Comparison of ENCODE assay signal across 9 cellular contexts in the genomic region with DNA sequence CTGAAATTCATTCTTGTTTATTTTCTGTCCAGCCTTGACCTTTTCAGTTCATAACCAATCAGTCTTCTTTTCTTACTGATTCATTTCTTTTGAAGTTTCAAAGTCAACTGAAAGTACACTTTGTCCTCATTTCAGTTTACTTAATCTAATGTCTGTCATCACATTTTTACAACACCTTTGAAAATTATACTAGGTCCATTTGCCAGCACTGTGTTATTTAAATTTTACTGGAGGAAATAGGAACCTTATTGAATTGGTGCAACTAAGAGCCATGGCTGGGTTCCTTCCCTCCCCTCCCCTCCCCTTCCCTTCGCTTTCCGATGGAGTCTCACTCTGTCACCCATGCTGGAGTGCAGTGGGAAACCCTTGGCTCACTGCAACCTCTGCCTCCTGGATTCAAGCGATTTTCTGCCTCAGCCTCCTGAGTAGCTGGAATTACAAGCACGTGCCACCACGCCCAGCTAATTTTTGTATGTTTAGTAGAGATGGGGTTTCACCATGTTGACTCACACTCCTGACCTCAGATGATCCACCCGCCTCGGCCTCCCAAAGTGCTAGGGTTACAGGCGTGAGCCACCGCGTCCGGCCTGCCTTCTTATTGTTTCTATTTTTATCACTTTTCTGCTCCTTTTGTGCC. TPM values are rescaled to one million over a fixed set of nuclear protein-coding genes. Genes with fewer than 3 reads are reported as not detected.
A peak's percentile ranks its signal among the peaks of the same experiment; 100 is the strongest.
DNase-seq lines count a peak whose midpoint lies in the region; ATAC-seq and TF ChIP-seq lines count a peak whose summit lies in the region.
"Had no signal": no experiment of that assay in that cellular context is flagged by ENCODE, and none has a peak within 500 bp of the region (broad histone marks: within the 10 kb centered on the region; RNA-seq: fewer than 3 reads in every experiment).

No MANE protein-coding gene starts in this region.

- peaks cover 0 to 63% (median 3%) of the 10 kb centered on the region in 3 donors for H3K4me1 ChIP-seq in gastroesophageal sphincter

- no peaks in the 10 kb centered on the region for H3K27me3 ChIP-seq in gastroesophageal sphincter

- CTCF ChIA-PET in RWPE1 (lab: Yijun Ruan, JAX) = no interaction called here

- H3K36me3 Mint-ChIP-seq in activated naive CD8-positive, alpha-beta T cell treated with anti-CD3 and anti-CD28 coated beads, Interleukin-2, amount 50 U/mL, for 24 hours (ENCODE audit: low read depth) = peaks cover 33% of the 10 kb centered on the region
- H3K36me3 Mint-ChIP-seq in activated naive CD8-positive, alpha-beta T cell treated with anti-CD3 and anti-CD28 coated beads for 36 hours = peaks cover 32% of the 10 kb centered on the region
- H3K36me3 Mint-ChIP-seq in stimulated activated naive B cell treated with anti-CD40 and anti-IgM and Interleukin-4, amounts not matched to agents 10 μg/mL and 1 μg/mL and 100 μg/mL, for 72 hours = peaks cover 17 to 31% of the 10 kb centered on the region in 2 donors

- H3K27ac ChIP-seq in RWPE1 = peak overlapping the region; percentile 82
- peak overlapping the region; percentile 54 to 99 (median 68) for H3K27ac ChIP-seq in gastroesophageal sphincter

- H3K27ac Mint-ChIP-seq in activated naive CD8-positive, alpha-beta T cell treated with anti-CD3 and anti-CD28 coated beads, Interleukin-2, amount 50 U/mL, for 24 hours = no peak overlapping the region
- H3K27ac Mint-ChIP-seq in activated naive CD8-positive, alpha-beta T cell treated with anti-CD3 and anti-CD28 coated beads for 36 hours = no peak overlapping the region
- no peak overlapping the region for H3K27ac Mint-ChIP-seq in stimulated activated naive B cell treated with anti-CD40 and anti-IgM and Interleukin-4, amounts not matched to agents 10 μg/mL and 1 μg/mL and 100 μg/mL, for 72 hours

- no peaks in the 10 kb centered on the region for H3K9me3 ChIP-seq in gastroesophageal sphincter

- POLR2A ChIA-PET in RWPE1 (lab: Yijun Ruan, JAX; ENCODE audit: low non-redundant PET) = interaction anchor here (0.5 to 0.6 kb wide), 2 partner anchors 43 to 192 kb away, joined by 3 to 4 read pairs; no protein-coding TSS in a partner anchor

- H3K4me3 Mint-ChIP-seq in activated naive CD8-positive, alpha-beta T cell treated with anti-CD3 and anti-CD28 coated beads, Interleukin-2, amount 50 U/mL, for 24 hours = no peak overlapping the region
- no peak overlapping the region for H3K4me3 Mint-ChIP-seq in activated naive CD8-positive, alpha-beta T cell treated with anti-CD3 and anti-CD28 coated beads for 36 hours
- peak overlapping the region in 1 of 2 donors; percentile 47 for H3K4me3 Mint-ChIP-seq in stimulated activated naive B cell treated with anti-CD40 and anti-IgM and Interleukin-4, amounts not matched to agents 10 μg/mL and 1 μg/mL and 100 μg/mL, for 72 hours

- H3K4me1 Mint-ChIP-seq in activated naive CD8-positive, alpha-beta T cell treated with anti-CD3 and anti-CD28 coated beads, Interleukin-2, amount 50 U/mL, for 24 hours = peaks cover 40% of the 10 kb centered on the region
- H3K4me1 Mint-ChIP-seq in activated naive CD8-positive, alpha-beta T cell treated with anti-CD3 and anti-CD28 coated beads for 36 hours = peaks cover 25% of the 10 kb centered on the region
- H3K4me1 Mint-ChIP-seq in stimulated activated naive B cell treated with anti-CD40 and anti-IgM and Interleukin-4, amounts not matched to agents 10 μg/mL and 1 μg/mL and 100 μg/mL, for 72 hours = peaks cover 18 to 35% of the 10 kb centered on the region in 2 donors

- TF ChIP-seq CTCF in RWPE1 (conservative IDR thresholded peaks at IDR 0.05; ENCODE audit: low read depth) (no peak), gastroesophageal sphincter (IDR thresholded peaks at IDR 0.05) (no peak)

- no peak overlapping the region for H3K4me3 ChIP-seq in gastroesophageal sphincter

- TF ChIP-seq POLR2A in gastroesophageal sphincter (IDR thresholded peaks at IDR 0.05) = no peak

- no peak for TF ChIP-seq EP300 in gastroesophageal sphincter (IDR thresholded peaks at IDR 0.05)

- peak; percentile 76 for ATAC-seq in activated naive CD8-positive, alpha-beta T cell treated with anti-CD3 and anti-CD28 coated beads, Interleukin-2, amount 50 U/mL, for 24 hours
- ATAC-seq in gastroesophageal sphincter = peak; percentile 88
- peak; percentile 16 to 23 for ATAC-seq in stimulated activated naive B cell treated with anti-CD40 and anti-IgM and Interleukin-4, amounts not matched to agents 10 μg/mL and 1 μg/mL and 100 μg/mL, for 72 hours (replicated peaks)

- 68 to 85% methylated on average over 4 to 11 of the region's 11 CpGs for WGBS in gastroesophageal sphincter (ENCODE audit: low coverage in 1 of 2), 2 donors

- H3K36me3 ChIP-seq in gastroesophageal sphincter = no peaks in the 10 kb centered on the region

- no peaks in the 10 kb centered on the region for H3K27me3 Mint-ChIP-seq in activated naive CD8-positive, alpha-beta T cell treated with anti-CD3 and anti-CD28 coated beads, Interleukin-2, amount 50 U/mL, for 24 hours
- no peaks in the 10 kb centered on the region for H3K27me3 Mint-ChIP-seq in activated naive CD8-positive, alpha-beta T cell treated with anti-CD3 and anti-CD28 coated beads for 36 hours
- no peaks in the 10 kb centered on the region for H3K27me3 Mint-ChIP-seq in stimulated activated naive B cell treated with anti-CD40 and anti-IgM and Interleukin-4, amounts not matched to agents 10 μg/mL and 1 μg/mL and 100 μg/mL, for 72 hours

- peak; percentile 36 for DNase-seq in activated naive CD8-positive, alpha-beta T cell treated with anti-CD3 and anti-CD28 coated beads, Interleukin-2, amount 50 U/mL, for 24 hours
- DNase-seq in activated naive CD8-positive, alpha-beta T cell treated with anti-CD3 and anti-CD28 coated beads for 36 hours = no peak
- no peak for DNase-seq in RWPE1 (ENCODE audit: low spot score)
- no peak for DNase-seq in stimulated activated naive B cell treated with anti-CD40 and anti-IgM and Interleukin-4, amounts not matched to agents 10 μg/mL and 1 μg/mL and 100 μg/mL, for 72 hours
- DNase-seq in anterior cingulate cortex (lab: John Stamatoyannopoulos, UW) = no peak
- no peak for DNase-seq in NCI-H1417 (lab: John Stamatoyannopoulos, UW)
- DNase-seq in glomerular visceral epithelial cell (ENCODE audit: extremely low spot score) = no peak
- DNase-seq: nucleus accumbens had no signal

- H3K9me3 Mint-ChIP-seq in activated naive CD8-positive, alpha-beta T cell treated with anti-CD3 and anti-CD28 coated beads, Interleukin-2, amount 50 U/mL, for 24 hours = no peaks in the 10 kb centered on the region
- no peaks in the 10 kb centered on the region for H3K9me3 Mint-ChIP-seq in activated naive CD8-positive, alpha-beta T cell treated with anti-CD3 and anti-CD28 coated beads for 36 hours
- no peaks in the 10 kb centered on the region for H3K9me3 Mint-ChIP-seq in stimulated activated naive B cell treated with anti-CD40 and anti-IgM and Interleukin-4, amounts not matched to agents 10 μg/mL and 1 μg/mL and 100 μg/mL, for 72 hours

RNA-seq across cellular contexts. Expression of a gene that starts 6.3 kb away (rescaled TPM):
- total RNA-seq in activated naive CD8-positive, alpha-beta T cell treated with anti-CD3 and anti-CD28 coated beads for 36 hours = 10 to 100 TPM; 33.4 to 34.4 TPM
- 10 to 100 TPM in 1 of 4 donors, 1 to 10 TPM in 3; 2.8 to 17.6 (median 4.5) TPM for total RNA-seq in gastroesophageal sphincter

RNA-seq across cellular contexts. Expression of a gene that starts 6.9 kb away (rescaled TPM):
- 100 to 1,000 TPM; 874 to 924 TPM for total RNA-seq in activated naive CD8-positive, alpha-beta T cell treated with anti-CD3 and anti-CD28 coated beads for 36 hours
- 100 to 1,000 TPM; 493 to 609 (median 561) TPM for total RNA-seq in gastroesophageal sphincter

Comparison
In these comparisons a context has a peak if more than half of its experiments do, and no peak if none do; other contexts are left out.
1. ATAC-seq: peak in every context shown above with its lines; median percentile 88 in gastroesophageal sphincter; 76 in activated naive CD8-positive, alpha-beta T cell treated with anti-CD3 and anti-CD28 coated beads, Interleukin-2, amount 50 U/mL, for 24 hours; 20 in stimulated activated naive B cell treated with anti-CD40 and anti-IgM and Interleukin-4, amounts not matched to agents 10 μg/mL and 1 μg/mL and 100 μg/mL, for 72 hours.